Comparison of ENCODE assay signal across 8 cellular contexts in the genomic region with DNA sequence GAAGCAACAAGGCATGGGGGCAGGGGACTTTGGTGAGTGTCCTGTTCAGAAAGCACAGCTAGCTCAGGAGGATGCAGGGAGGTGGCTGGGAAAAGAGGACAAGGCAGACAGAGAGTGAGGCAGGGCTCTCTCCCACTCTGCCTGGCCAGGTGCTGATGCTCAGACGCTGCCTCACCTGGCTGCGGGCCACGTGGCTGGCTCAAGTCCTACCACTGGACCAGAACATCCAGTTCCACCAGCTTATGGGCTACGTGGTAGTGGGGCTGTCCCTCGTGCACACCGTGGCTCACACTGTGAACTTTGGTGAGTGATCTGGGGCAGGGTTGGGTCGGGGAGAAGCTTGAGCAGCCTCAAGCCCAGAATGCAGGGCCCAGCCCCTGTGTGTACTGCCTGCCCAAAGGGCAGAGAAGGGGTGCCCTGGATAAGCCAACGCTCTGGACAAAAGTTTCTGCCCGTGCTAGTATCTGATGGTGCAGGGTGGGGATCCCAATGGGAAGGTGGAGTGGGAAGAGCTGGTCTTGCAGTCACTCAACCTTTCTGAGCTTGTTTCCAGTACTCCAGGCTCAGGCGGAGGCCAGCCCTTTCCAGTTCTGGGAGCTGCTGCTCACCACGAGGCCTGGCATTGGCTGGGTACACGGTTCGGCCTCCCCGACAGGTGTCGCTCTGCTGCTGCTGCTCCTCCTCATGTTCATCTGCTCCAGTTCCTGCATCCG. TPM values are rescaled to one million over a fixed set of nuclear protein-coding genes. Genes with fewer than 3 reads are reported as not detected.
DNase-seq lines count a peak whose midpoint lies in the region; ATAC-seq and TF ChIP-seq lines count a peak whose summit lies in the region.

No MANE protein-coding gene starts in this region.

- no peaks in the 10 kb centered on the region for H3K36me3 ChIP-seq in BE2C
- H3K36me3 ChIP-seq in breast epithelium: no peaks in the 10 kb centered on the region
- H3K36me3 ChIP-seq in liver (ENCODE audit: control insufficient read depth in 4 of 4, insufficient read depth in 3 of 4, low read depth in 1 of 4, low read length in 3 of 4): no peaks in the 10 kb centered on the region

- H3K27ac ChIP-seq in breast epithelium: no peak overlapping the region
- H3K27ac ChIP-seq in liver (ENCODE audit: low read depth in 1 of 2, low read length in 2 of 2): no peak overlapping the region

- no peaks in the 10 kb centered on the region for H3K9me3 ChIP-seq in BE2C
- H3K9me3 ChIP-seq in breast epithelium: no peaks in the 10 kb centered on the region
- no peaks in the 10 kb centered on the region for H3K9me3 ChIP-seq in liver (ENCODE audit: control insufficient read depth in 4 of 4, low read length in 3 of 4)

- TF ChIP-seq POLR2A in breast epithelium (IDR thresholded peaks at IDR 0.05): no peak

- TF ChIP-seq CTCF in BE2C (IDR thresholded peaks at IDR 0.05; ENCODE audit: low read depth, low read length) (peak; percentile 53), HFF-Myc (IDR thresholded peaks at IDR 0.05; ENCODE audit: low read depth, low read length, missing control alignments) (peak; percentile 15), breast epithelium (IDR thresholded peaks at IDR 0.05) (no peak), liver (IDR thresholded peaks at IDR 0.05; ENCODE audit: low read depth, low read length, missing input control) (peak; percentile 36)

- DNase-seq in BE2C: peak; percentile 46
- no peak for DNase-seq in HFF-Myc (ENCODE audit: extremely low read depth, low read depth)
- peak; percentile 56 to 75 for DNase-seq in breast epithelium (ENCODE audit: low spot score in 2 of 2)
- DNase-seq in SW 1271 (lab: John Stamatoyannopoulos, UW): no peak
- DNase-seq in NOMO-1 (lab: John Stamatoyannopoulos, UW; ENCODE audit: unreplicated experiment in 2 of 2): no peak
- no peak for DNase-seq in CD1c-positive myeloid dendritic cell (ENCODE audit: extremely low spot score)

- H3K4me3 ChIP-seq in BE2C (ENCODE audit: low read depth, low read length) (no peak overlapping the region), HFF-Myc (replicated peaks; ENCODE audit: low read depth, low read length) (no peak overlapping the region), breast epithelium (no peak overlapping the region), liver (ENCODE audit: low read depth in 1 of 3, low read length in 3 of 3) (no peak overlapping the region)

- no peaks in the 10 kb centered on the region for H3K27me3 ChIP-seq in BE2C
- peaks cover 0 to 3% of the 10 kb centered on the region in 2 donors for H3K27me3 ChIP-seq in breast epithelium
- peaks cover 0 to 3% (median 1%) of the 10 kb centered on the region in 4 donors for H3K27me3 ChIP-seq in liver (ENCODE audit: control insufficient read depth in 4 of 4, insufficient read depth in 4 of 4, low read length in 3 of 4)

- intact Hi-C loops in breast epithelium (cut with DNase I; ENCODE audit: low total_unique reads): loop anchor here (2.0 kb wide), 1 partner anchor 39 kb away; no protein-coding TSS in a partner anchor

- WGBS in liver: 50% methylated on average over 16 of the region's 16 CpGs

- ATAC-seq in GM19467 (IDR thresholded peaks at IDR 0.05; ENCODE audit: unreplicated experiment): no peak

- H3K9ac ChIP-seq in liver (ENCODE audit: low read depth in 1 of 2, low read length in 2 of 2): no peak overlapping the region

- H3K4me1 ChIP-seq in BE2C (no peaks in the 10 kb centered on the region), breast epithelium (peaks cover 0 to 2% of the 10 kb centered on the region in 2 donors), liver (ENCODE audit: control insufficient read depth in 4 of 4, insufficient read depth in 4 of 4, low read length in 3 of 4) (peaks cover 0 to 4% (median 1%) of the 10 kb centered on the region in 4 donors)

- peak; percentile 12 to 52 for TF ChIP-seq RAD21 in liver (IDR thresholded peaks at IDR 0.05)

TF ChIP-seq in liver, 16 proteins besides CTCF, POLR2A, EP300 and RAD21:
- TF ChIP-seq RXRA (IDR thresholded peaks at IDR 0.05): no peak
- TF ChIP-seq HNF4A (conservative IDR thresholded peaks at IDR 0.05): no peak
- TF ChIP-seq TAF1 (conservative IDR thresholded peaks at IDR 0.05): no peak
- TF ChIP-seq EGR1 (IDR thresholded peaks at IDR 0.05; ENCODE audit: low read depth in 2 of 2): no peak
- no peak for TF ChIP-seq NR2F2 (IDR thresholded peaks at IDR 0.05)
- no peak for TF ChIP-seq HNF4G (IDR thresholded peaks at IDR 0.05)
- TF ChIP-seq FOXA2 (IDR thresholded peaks at IDR 0.05): no peak

RNA-seq across cellular contexts. Expression of gene NOX5, which starts 20.9 kb away (rescaled TPM):
- 0.06 TPM for polyA plus RNA-seq in BE2C (2012; ENCODE audit: insufficient read depth, insufficient read length, low read depth)
- 1 to 10 TPM; 1.0 to 2.6 (median 1.9) TPM for total RNA-seq in breast epithelium
- under 1 TPM; under 0.01 TPM for total RNA-seq in liver
- polyA plus RNA-seq in liver: under 1 TPM; 0.02 to 0.08 TPM

Comparison
In these comparisons a context has a peak if more than half of its experiments do, and no peak if none do; other contexts are left out.
1. DNase-seq: peak in BE2C (single experiment) and breast epithelium (2 of 2); none in HFF-Myc (single experiment), SW 1271 (0 of 2), NOMO-1 (0 of 2) and CD1c-positive myeloid dendritic cell (single experiment).
2. CTCF ChIP-seq: peak in BE2C (single experiment), HFF-Myc (single experiment) and liver (single experiment); none in breast epithelium (0 of 3).